24 cellular contexts compared by ENCODE assay signal in the genomic region with DNA sequence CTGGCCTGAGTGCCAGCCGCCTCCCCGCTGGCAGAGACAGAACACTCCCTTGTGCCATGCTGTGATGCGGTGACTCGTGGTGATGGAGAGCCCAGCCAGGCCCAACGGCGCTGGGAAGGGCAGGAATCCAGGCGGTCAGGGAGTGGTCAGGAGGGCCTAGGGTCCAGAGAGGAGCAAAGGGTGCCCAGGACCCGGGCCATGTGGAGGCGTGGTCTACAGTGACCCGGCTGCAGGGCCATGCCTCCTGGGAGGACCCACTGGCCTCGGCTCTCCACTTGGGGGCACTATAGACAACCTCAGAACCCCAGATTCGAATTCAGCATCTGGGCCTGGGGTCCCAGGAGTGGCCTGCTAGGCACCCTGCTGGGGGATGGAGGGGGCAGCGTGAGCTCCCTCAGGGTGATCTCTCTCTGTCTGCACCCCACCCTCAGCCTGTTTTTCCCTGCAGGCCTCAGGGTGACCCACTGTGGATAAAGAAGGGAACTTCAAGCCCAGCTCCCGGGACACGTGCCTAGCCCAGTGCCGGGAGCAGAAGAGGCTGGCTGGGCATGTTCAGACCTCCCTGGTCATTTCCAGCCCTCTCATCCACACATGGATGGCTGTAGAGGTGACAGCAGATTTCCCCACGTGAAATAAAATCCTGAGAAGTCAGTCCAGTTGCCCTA. TPM values are rescaled to one million over a fixed set of nuclear protein-coding genes. Genes with fewer than 3 reads are reported as not detected.
A peak's percentile ranks its signal among the peaks of the same experiment; 100 is the strongest.
DNase-seq lines count a peak whose midpoint lies in the region; ATAC-seq, FAIRE-seq and TF ChIP-seq lines count a peak whose summit lies in the region.
"Had no signal": no experiment of that assay in that cellular context is flagged by ENCODE, and none has a peak within 500 bp of the region (broad histone marks: within the 10 kb centered on the region; RNA-seq: fewer than 3 reads in every experiment).

No MANE protein-coding gene starts in this region.

- no peak overlapping the region for H3K4me3 ChIP-seq in MG63
- no peak overlapping the region for H3K4me3 ChIP-seq in bronchial epithelial cell (ENCODE audit: low read depth, low read length)
- H3K4me3 ChIP-seq: dorsolateral prefrontal cortex, esophagus muscularis mucosa, Peyer's patch, skin epidermis, upper lobe of left lung had no signal

- H3K9me3 ChIP-seq in MG63 = no peaks in the 10 kb centered on the region; the same call in 1 of the 2 replicates
- H3K9me3 ChIP-seq: esophagus muscularis mucosa, Peyer's patch had no signal

- FAIRE-seq in bronchial epithelial cell (lab: Jason Lieb, UNC) = no peak
- FAIRE-seq: G401.6 had no signal

- no peaks in the 10 kb centered on the region for H3K36me3 ChIP-seq in MG63
- H3K36me3 ChIP-seq in bronchial epithelial cell (ENCODE audit: control insufficient read depth, insufficient read depth, low read length) = no peaks in the 10 kb centered on the region
- H3K36me3 ChIP-seq: esophagus muscularis mucosa, Peyer's patch, upper lobe of left lung had no signal

- no peak overlapping the region for H3K4me3 Mint-ChIP-seq in activated naive CD4-positive, alpha-beta T cell treated with anti-CD3 and anti-CD28 coated beads for 36 hours
- H3K4me3 Mint-ChIP-seq in osteocyte (ENCODE audit: unreplicated experiment) = no peak overlapping the region
- H3K4me3 Mint-ChIP-seq: brain; CD4-positive, alpha-beta T cell; stimulated activated naive B cell treated with anti-CD40 and anti-IgM and Interleukin-4, amounts not matched to agents 10 μg/mL and 1 μg/mL and 100 μg/mL, for 72 hours had no signal

- no peaks in the 10 kb centered on the region for H3K9me3 Mint-ChIP-seq in activated naive CD4-positive, alpha-beta T cell treated with anti-CD3 and anti-CD28 coated beads for 36 hours
- no peaks in the 10 kb centered on the region for H3K9me3 Mint-ChIP-seq in activated naive CD4-positive, alpha-beta T cell treated with anti-CD3 and anti-CD28 coated beads, Interleukin-2, amount 50 U/mL, for 72 hours
- H3K9me3 Mint-ChIP-seq in osteocyte (ENCODE audit: unreplicated experiment) = peaks cover 9% of the 10 kb centered on the region

- DNase-seq in activated naive CD4-positive, alpha-beta T cell treated with anti-CD3 and anti-CD28 coated beads for 36 hours = peak; percentile 15
- no peak for DNase-seq in activated naive CD4-positive, alpha-beta T cell treated with anti-CD3 and anti-CD28 coated beads, Interleukin-2, amount 50 U/mL, for 72 hours (ENCODE audit: low spot score in 2 of 2)
- DNase-seq in MG63 (peak; percentile 34), bronchial epithelial cell (ENCODE audit: low read depth) (no peak), osteocyte (ENCODE audit: extremely low spot score, unreplicated experiment) (peak; percentile 79), NCI-H2029 (lab: John Stamatoyannopoulos, UW) (no peak)
- DNase-seq: activated CD4-positive, CD25-positive, alpha-beta regulatory T cell; activated naive CD4-positive, alpha-beta T cell treated with Interleukin-2 at 50 U/mL for 16 hours; CD4-positive, alpha-beta T cell; dorsolateral prefrontal cortex; head of caudate nucleus; NCI-H2029 treated with DMSO at 0.1 percent for 48 hours; Peyer's patch; stimulated activated naive B cell treated with anti-CD40 and anti-IgM and Interleukin-4, amounts not matched to agents 10 μg/mL and 1 μg/mL and 100 μg/mL, for 72 hours; SW 1271 had no signal

- CTCF ChIA-PET in activated naive CD4-positive, alpha-beta T cell treated with anti-CD3 and anti-CD28 coated beads for 36 hours (lab: Charles Lee) = no interaction called here

- no peak overlapping the region for H3K27ac Mint-ChIP-seq in activated naive CD4-positive, alpha-beta T cell treated with anti-CD3 and anti-CD28 coated beads for 36 hours
- no peak overlapping the region for H3K27ac Mint-ChIP-seq in activated naive CD4-positive, alpha-beta T cell treated with anti-CD3 and anti-CD28 coated beads, Interleukin-2, amount 50 U/mL, for 72 hours
- no peak overlapping the region for H3K27ac Mint-ChIP-seq in osteocyte (ENCODE audit: unreplicated experiment)
- H3K27ac Mint-ChIP-seq: CD4-positive, alpha-beta T cell; stimulated activated naive B cell treated with anti-CD40 and anti-IgM and Interleukin-4, amounts not matched to agents 10 μg/mL and 1 μg/mL and 100 μg/mL, for 72 hours had no signal

- no peaks in the 10 kb centered on the region for H3K36me3 Mint-ChIP-seq in activated naive CD4-positive, alpha-beta T cell treated with anti-CD3 and anti-CD28 coated beads for 36 hours (ENCODE audit: low read depth)
- peaks cover 0 to 4% of the 10 kb centered on the region in 2 donors for H3K36me3 Mint-ChIP-seq in activated naive CD4-positive, alpha-beta T cell treated with anti-CD3 and anti-CD28 coated beads, Interleukin-2, amount 50 U/mL, for 72 hours
- H3K36me3 Mint-ChIP-seq in osteocyte (ENCODE audit: unreplicated experiment) = no peaks in the 10 kb centered on the region
- H3K36me3 Mint-ChIP-seq: brain; stimulated activated naive B cell treated with anti-CD40 and anti-IgM and Interleukin-4, amounts not matched to agents 10 μg/mL and 1 μg/mL and 100 μg/mL, for 72 hours had no signal

- no peaks in the 10 kb centered on the region for H3K4me1 Mint-ChIP-seq in activated naive CD4-positive, alpha-beta T cell treated with anti-CD3 and anti-CD28 coated beads for 36 hours (ENCODE audit: low read depth)
- H3K4me1 Mint-ChIP-seq in osteocyte (ENCODE audit: unreplicated experiment) = no peaks in the 10 kb centered on the region
- H3K4me1 Mint-ChIP-seq: brain; stimulated activated naive B cell treated with anti-CD40 and anti-IgM and Interleukin-4, amounts not matched to agents 10 μg/mL and 1 μg/mL and 100 μg/mL, for 72 hours had no signal

- TF ChIP-seq CTCF in bronchial epithelial cell (IDR thresholded peaks at IDR 0.05; ENCODE audit: insufficient read depth, low read length, severe bottlenecking) (peak; percentile 1), osteocyte (IDR thresholded peaks at IDR 0.05) (no peak)

- intact Hi-C loops in activated naive CD4-positive, alpha-beta T cell treated with anti-CD3 and anti-CD28 coated beads for 36 hours (cut with micrococcal nuclease) = no loop called here

- H3K27me3 ChIP-seq in MG63 = no peaks in the 10 kb centered on the region
- no peaks in the 10 kb centered on the region for H3K27me3 ChIP-seq in bronchial epithelial cell (ENCODE audit: control insufficient read depth, insufficient read depth, low read length)
- H3K27me3 ChIP-seq: dorsolateral prefrontal cortex, Peyer's patch, upper lobe of left lung had no signal

- peaks cover 10% of the 10 kb centered on the region for H3K27me3 Mint-ChIP-seq in activated naive CD4-positive, alpha-beta T cell treated with anti-CD3 and anti-CD28 coated beads for 36 hours (ENCODE audit: low read depth)
- H3K27me3 Mint-ChIP-seq in osteocyte (ENCODE audit: unreplicated experiment) = no peaks in the 10 kb centered on the region
- H3K27me3 Mint-ChIP-seq: brain had no signal

- no peak for ATAC-seq in activated naive CD4-positive, alpha-beta T cell treated with anti-CD3 and anti-CD28 coated beads, Interleukin-2, amount 50 U/mL, for 72 hours
- ATAC-seq in HG03520 (IDR thresholded peaks at IDR 0.05; ENCODE audit: unreplicated experiment) (no peak), GM18907 (IDR thresholded peaks at IDR 0.05; ENCODE audit: unreplicated experiment) (no peak)

RNA-seq across cellular contexts. Expression of a gene that starts 13.0 kb away (rescaled TPM):
- not detected for total RNA-seq in activated naive CD4-positive, alpha-beta T cell treated with anti-CD3 and anti-CD28 coated beads for 36 hours
- not detected for total RNA-seq in activated naive CD4-positive, alpha-beta T cell treated with anti-CD3 and anti-CD28 coated beads, Interleukin-2, amount 50 U/mL, for 72 hours
- not detected in 2 replicates for total RNA-seq in MG63 (2014; rRNA removed; shearing (Covaris generic); ENCODE audit: low replicate concordance)
- total RNA-seq in bronchial epithelial cell (under 0.01 TPM in 1 of 2 replicates, not detected in the other), osteocyte (not detected in 2 replicates)
- total RNA-seq: CD4-positive, alpha-beta T cell; LHCN-M2; omental fat pad; upper lobe of left lung had no signal

RNA-seq across cellular contexts. Expression of a gene that starts 39.5 kb away (rescaled TPM):
- not detected for total RNA-seq in activated naive CD4-positive, alpha-beta T cell treated with anti-CD3 and anti-CD28 coated beads for 36 hours
- total RNA-seq in activated naive CD4-positive, alpha-beta T cell treated with anti-CD3 and anti-CD28 coated beads, Interleukin-2, amount 50 U/mL, for 72 hours = not detected
- not detected in 2 replicates for total RNA-seq in MG63 (2014; rRNA removed; shearing (Covaris generic); ENCODE audit: low replicate concordance)
- not detected in 2 replicates for total RNA-seq in bronchial epithelial cell
- total RNA-seq in osteocyte = not detected in 2 replicates
- total RNA-seq: CD4-positive, alpha-beta T cell; esophagus muscularis mucosa; LHCN-M2; omental fat pad; Peyer's patch; upper lobe of left lung had no signal

Comparison
In these comparisons a context has a peak if more than half of its experiments do, and no peak if none do; other contexts are left out.
1. DNase-seq: peak in activated naive CD4-positive, alpha-beta T cell treated with anti-CD3 and anti-CD28 coated beads for 36 hours (single experiment), MG63 (single experiment) and osteocyte (single experiment); none in activated naive CD4-positive, alpha-beta T cell treated with anti-CD3 and anti-CD28 coated beads, Interleukin-2, amount 50 U/mL, for 72 hours (0 of 2), bronchial epithelial cell (single experiment) and NCI-H2029 (single experiment).